ENCODE assay signal across 20 cellular contexts in the genomic region with DNA sequence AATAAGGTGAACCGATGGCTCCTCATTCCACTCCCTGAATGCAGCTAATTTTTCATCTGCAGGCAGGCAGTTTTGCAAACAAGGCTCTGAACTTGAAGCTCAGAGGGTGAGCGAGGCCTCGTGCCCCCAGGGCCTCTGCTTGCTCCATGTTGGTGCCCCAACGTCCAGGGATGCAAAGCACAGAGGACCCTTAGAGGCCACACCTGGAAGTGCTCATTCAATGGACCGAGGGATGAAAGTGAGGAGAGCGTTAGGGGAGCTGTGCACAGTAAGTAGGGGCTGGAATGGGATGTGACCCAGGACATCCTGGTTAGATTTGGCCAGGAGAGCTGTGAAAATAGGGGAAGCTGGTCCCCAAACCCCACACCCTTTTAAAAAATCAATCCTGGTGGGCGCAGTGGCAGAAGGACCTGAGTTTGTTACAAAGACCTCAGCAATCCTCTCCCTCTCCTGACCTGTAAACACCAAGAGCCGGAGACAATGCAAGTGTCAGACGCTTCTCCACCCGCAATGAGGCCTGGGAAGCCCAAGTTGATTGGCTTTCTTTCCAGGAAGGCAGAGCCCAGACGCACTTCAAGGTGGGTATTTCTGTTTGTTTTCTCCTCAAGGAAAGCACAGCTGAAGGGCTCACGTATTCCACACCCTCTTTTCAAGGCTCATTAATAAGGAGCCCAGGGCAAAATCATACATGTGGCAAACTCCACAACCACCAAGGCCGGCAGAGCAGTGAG. TPM values are rescaled to one million over a fixed set of nuclear protein-coding genes. Genes with fewer than 3 reads are reported as not detected.
A peak's percentile ranks its signal among the peaks of the same experiment; 100 is the strongest.
DNase-seq lines count a peak whose midpoint lies in the region; ATAC-seq and TF ChIP-seq lines count a peak whose summit lies in the region.
"Had no signal": no experiment of that assay in that cellular context is flagged by ENCODE, and none has a peak within 500 bp of the region (broad histone marks: within the 10 kb centered on the region; RNA-seq: fewer than 3 reads in every experiment).

No MANE protein-coding gene starts in this region.

- H3K27me3 ChIP-seq in heart right ventricle, result peaks cover 0 to 8% (median 5%) of the 10 kb centered on the region in 7 donors
- no peaks in the 10 kb centered on the region for H3K27me3 ChIP-seq in vagina
- H3K27me3 ChIP-seq in esophagus muscularis mucosa, result peaks cover 0 to 11% (median 0%) of the 10 kb centered on the region in 4 donors

- H3K27ac ChIP-seq in heart right ventricle (no peak overlapping the region), vagina (no peak overlapping the region), esophagus muscularis mucosa (replicated peaks in 1 of 4) (no peak overlapping the region)
- H3K27ac ChIP-seq: BLaER1 treated with 17β-estradiol and CSF1 and Interleukin-3, amounts not matched to agents 10 nM and 100 nM had no signal

- TF ChIP-seq POLR2A in vagina (IDR thresholded peaks at IDR 0.05), result no peak
- TF ChIP-seq POLR2A in esophagus muscularis mucosa (IDR thresholded peaks at IDR 0.05; ENCODE audit: low read depth), result no peak

- H3K4me3 ChIP-seq in heart right ventricle (no peak overlapping the region), vagina (no peak overlapping the region), esophagus muscularis mucosa (no peak overlapping the region)
- H3K4me3 ChIP-seq: BLaER1 treated with 17β-estradiol and CSF1 and Interleukin-3, amounts not matched to agents 10 nM and 100 nM had no signal

- no peak for ATAC-seq in heart right ventricle
- ATAC-seq: PC-3 had no signal

- DNase-seq in cardiac septum (ENCODE audit: low spot score) (peak; percentile 24), heart right ventricle (no peak), ecto neural progenitor cell (ENCODE audit: low spot score) (peak; percentile 43), mesenteric fat pad (ENCODE audit: low spot score) (peak; percentile 53), vagina (ENCODE audit: extremely low spot score in 2 of 2) (peak; percentile 49 to 92), esophagus muscularis mucosa (ENCODE audit: extremely low spot score) (no peak)
- no peak for DNase-seq in stimulated activated naive CD4-positive, alpha-beta T cell treated with Interleukin-2 at 50 U/mL for 16 hours (lab: John Stamatoyannopoulos, UW)
- no peak for DNase-seq in stimulated activated CD4-positive, alpha-beta T cell treated with anti-CD3 and anti-CD28 coated beads, Interleukin-15, amount 100 ng/mL, for 24 hours
- DNase-seq: DMS153, KG1, NCI-H1092, NCI-H1694, NCI-H2107, NCI-H345, NCI-H748 treated with DMSO at 0.1 percent for 48 hours, PC-3 had no signal

- intact Hi-C loops in cardiac septum (cut with DNase I), result no loop called here
- intact Hi-C loops in heart right ventricle (cut with DNase I), result loop anchor here in 2 of 10 donors (2.0 to 5.0 kb wide), 2 partner anchors 76 to 458 kb away; no protein-coding TSS in a partner anchor
- intact Hi-C loops in vagina (cut with DNase I), result no loop called here
- intact Hi-C loops in esophagus muscularis mucosa (cut with DNase I), result no loop called here

- TF ChIP-seq CTCF in heart right ventricle (IDR thresholded peaks at IDR 0.05), result no peak
- TF ChIP-seq CTCF in vagina (IDR thresholded peaks at IDR 0.05), result no peak
- no peak for TF ChIP-seq CTCF in esophagus muscularis mucosa (IDR thresholded peaks at IDR 0.05)

- no peak for TF ChIP-seq EP300 in esophagus muscularis mucosa (IDR thresholded peaks at IDR 0.05)

- H3K9me3 ChIP-seq in heart right ventricle, result no peaks in the 10 kb centered on the region
- H3K9me3 ChIP-seq in vagina, result no peaks in the 10 kb centered on the region
- no peaks in the 10 kb centered on the region for H3K9me3 ChIP-seq in esophagus muscularis mucosa
- H3K9me3 ChIP-seq: BLaER1 treated with 17β-estradiol and CSF1 and Interleukin-3, amounts not matched to agents 10 nM and 100 nM had no signal

- peaks cover 0 to 7% (median 0%) of the 10 kb centered on the region in 9 donors for H3K4me1 ChIP-seq in heart right ventricle
- H3K4me1 ChIP-seq in vagina, result peaks cover 20% of the 10 kb centered on the region
- H3K4me1 ChIP-seq in esophagus muscularis mucosa, result no peaks in the 10 kb centered on the region

- no peaks in the 10 kb centered on the region for H3K36me3 ChIP-seq in heart right ventricle
- H3K36me3 ChIP-seq in vagina, result no peaks in the 10 kb centered on the region
- no peaks in the 10 kb centered on the region for H3K36me3 ChIP-seq in esophagus muscularis mucosa
- H3K36me3 ChIP-seq: BLaER1 treated with 17β-estradiol and CSF1 and Interleukin-3, amounts not matched to agents 10 nM and 100 nM had no signal

- WGBS in heart right ventricle, 2 donors, result 78 to 87% methylated on average over 13 of the region's 13 CpGs
- WGBS in esophagus muscularis mucosa, result 82% methylated on average over 13 of the region's 13 CpGs

RNA-seq across cellular contexts. Expression of a gene that starts 14.0 kb away (rescaled TPM):
- 121 TPM for total RNA-seq in cardiac septum
- 100 to 1,000 TPM in 7 of 10 donors, 10 to 100 TPM in 3; 54.2 to 275 (median 145) TPM for total RNA-seq in heart right ventricle
- 10 to 100 TPM; 53.7 to 89.4 TPM for polyA plus RNA-seq in heart right ventricle
- 347 TPM for total RNA-seq in mesenteric fat pad
- total RNA-seq in vagina, result 112 TPM
- total RNA-seq in esophagus muscularis mucosa, result 10 to 100 TPM; 47.9 to 88.8 (median 51.8) TPM
- total RNA-seq: A172, G401, MCF 10A had no signal

Comparison
In these comparisons a context has a peak if more than half of its experiments do, and no peak if none do; other contexts are left out.
1. DNase-seq: peak in cardiac septum (single experiment), ecto neural progenitor cell (single experiment), mesenteric fat pad (single experiment) and vagina (2 of 2); none in heart right ventricle (0 of 2), stimulated activated naive CD4-positive, alpha-beta T cell treated with Interleukin-2 at 50 U/mL for 16 hours (single experiment), stimulated activated CD4-positive, alpha-beta T cell treated with anti-CD3 and anti-CD28 coated beads, Interleukin-15, amount 100 ng/mL, for 24 hours (single experiment) and esophagus muscularis mucosa (single experiment).